In the genomic region with DNA sequence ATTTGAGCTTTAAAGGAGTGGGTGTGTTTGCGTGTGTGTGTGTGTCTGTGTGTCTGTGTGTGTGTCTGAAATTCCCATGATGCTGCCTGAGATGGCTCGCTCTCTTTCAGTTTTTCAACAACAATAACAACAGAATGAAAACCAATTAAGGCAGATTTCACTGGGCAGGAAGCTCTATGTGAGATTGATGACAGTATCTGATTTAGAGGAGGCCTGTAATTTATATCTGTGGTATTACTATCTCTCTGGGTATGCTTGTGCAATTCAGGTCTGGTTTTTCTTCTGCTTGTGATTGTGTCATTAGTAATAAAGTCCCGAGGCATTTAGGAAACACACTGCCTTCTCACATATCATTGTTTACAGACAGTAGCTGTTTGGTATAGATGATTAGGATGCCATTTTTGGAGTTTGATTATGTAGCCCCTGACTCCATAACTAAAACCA, we compare ENCODE assay signal across 10 cellular contexts.
DNase-seq lines count a peak whose midpoint lies in the region; ATAC-seq and TF ChIP-seq lines count a peak whose summit lies in the region.
"Had no signal": no experiment of that assay in that cellular context is flagged by ENCODE, and none has a peak within 500 bp of the region (broad histone marks: within the 10 kb centered on the region; RNA-seq: fewer than 3 reads in every experiment).

No MANE protein-coding gene starts in this region.

- H3K9me3 Mint-ChIP-seq in activated CD4-positive, alpha-beta T cell treated with anti-CD3 and anti-CD28 coated beads, Interleukin-2, amount 10 ng/mL, durations not matched to agents 7 days and 5 days: no peaks in the 10 kb centered on the region
- no peaks in the 10 kb centered on the region for H3K9me3 Mint-ChIP-seq in stimulated activated naive B cell treated with anti-CD40 and anti-IgM and Interleukin-4, amounts not matched to agents 10 μg/mL and 1 μg/mL and 100 μg/mL, for 72 hours

- ATAC-seq in stimulated activated naive B cell treated with anti-CD40 and anti-IgM and Interleukin-4, amounts not matched to agents 10 μg/mL and 1 μg/mL and 100 μg/mL, for 72 hours (replicated peaks): peak; percentile 58 to 70

- POLR2A ChIA-PET in activated CD4-positive, alpha-beta T cell treated with anti-CD3 and anti-CD28 coated beads, Interleukin-2, amount 10 ng/mL, durations not matched to agents 7 days and 5 days (lab: Charles Lee): no interaction called here
- POLR2A ChIA-PET in GM10248 (lab: Yijun Ruan, JAX): no interaction called here

- peaks cover 22% of the 10 kb centered on the region for H3K36me3 Mint-ChIP-seq in activated CD4-positive, alpha-beta T cell treated with anti-CD3 and anti-CD28 coated beads, Interleukin-2, amount 10 ng/mL, durations not matched to agents 7 days and 5 days (ENCODE audit: low read depth)
- peaks cover 8 to 36% of the 10 kb centered on the region in 2 donors for H3K36me3 Mint-ChIP-seq in stimulated activated naive B cell treated with anti-CD40 and anti-IgM and Interleukin-4, amounts not matched to agents 10 μg/mL and 1 μg/mL and 100 μg/mL, for 72 hours

- no peak overlapping the region for H3K4me3 Mint-ChIP-seq in activated CD4-positive, alpha-beta T cell treated with anti-CD3 and anti-CD28 coated beads, Interleukin-2, amount 10 ng/mL, durations not matched to agents 7 days and 5 days
- H3K4me3 Mint-ChIP-seq in stimulated activated naive B cell treated with anti-CD40 and anti-IgM and Interleukin-4, amounts not matched to agents 10 μg/mL and 1 μg/mL and 100 μg/mL, for 72 hours: peak overlapping the region; percentile 49 to 52

- peaks cover 46% of the 10 kb centered on the region for H3K4me1 Mint-ChIP-seq in activated CD4-positive, alpha-beta T cell treated with anti-CD3 and anti-CD28 coated beads, Interleukin-2, amount 10 ng/mL, durations not matched to agents 7 days and 5 days
- H3K4me1 Mint-ChIP-seq in stimulated activated naive B cell treated with anti-CD40 and anti-IgM and Interleukin-4, amounts not matched to agents 10 μg/mL and 1 μg/mL and 100 μg/mL, for 72 hours: peaks cover 42 to 56% of the 10 kb centered on the region in 2 donors

- peak overlapping the region; percentile 93 for H3K27ac ChIP-seq in SK-N-MC

- no peak overlapping the region for H3K9ac ChIP-seq in SK-N-MC (ENCODE audit: insufficient read length)

- CTCF ChIA-PET in activated CD4-positive, alpha-beta T cell treated with anti-CD3 and anti-CD28 coated beads, Interleukin-2, amount 10 ng/mL, durations not matched to agents 7 days and 5 days (lab: Charles Lee): no interaction called here
- CTCF ChIA-PET in GM10248 (lab: Yijun Ruan, JAX): interaction anchor here (1.2 to 2.0 kb wide), 3 partner anchors 9 to 36 kb away, joined by 3 to 6 read pairs (median 4); no protein-coding TSS in a partner anchor

- no peaks in the 10 kb centered on the region for H3K27me3 Mint-ChIP-seq in activated CD4-positive, alpha-beta T cell treated with anti-CD3 and anti-CD28 coated beads, Interleukin-2, amount 10 ng/mL, durations not matched to agents 7 days and 5 days
- no peaks in the 10 kb centered on the region for H3K27me3 Mint-ChIP-seq in stimulated activated naive B cell treated with anti-CD40 and anti-IgM and Interleukin-4, amounts not matched to agents 10 μg/mL and 1 μg/mL and 100 μg/mL, for 72 hours

- H3K9me3 ChIP-seq in SK-N-MC (ENCODE audit: low read depth, low read length): no peaks in the 10 kb centered on the region
- H3K9me3 ChIP-seq: Peyer's patch had no signal

- H3K4me3 ChIP-seq in SK-N-MC: peak overlapping the region; percentile 62
- H3K4me3 ChIP-seq in fibroblast of villous mesenchyme (ENCODE audit: low read depth, low read length): no peak overlapping the region
- H3K4me3 ChIP-seq: Peyer's patch, skin epidermis had no signal

- H3K36me3 ChIP-seq in SK-N-MC (ENCODE audit: insufficient read depth, low read length): no peaks in the 10 kb centered on the region; the same call in 1 of the 2 replicates
- H3K36me3 ChIP-seq: Peyer's patch had no signal

- H3K27ac Mint-ChIP-seq in activated CD4-positive, alpha-beta T cell treated with anti-CD3 and anti-CD28 coated beads, Interleukin-2, amount 10 ng/mL, durations not matched to agents 7 days and 5 days: peak overlapping the region; percentile 44
- H3K27ac Mint-ChIP-seq in stimulated activated naive B cell treated with anti-CD40 and anti-IgM and Interleukin-4, amounts not matched to agents 10 μg/mL and 1 μg/mL and 100 μg/mL, for 72 hours: peak overlapping the region; percentile 81

- TF ChIP-seq CTCF in fibroblast of villous mesenchyme (IDR thresholded peaks at IDR 0.05; ENCODE audit: insufficient read depth, low read depth, low read length) (no peak), GM10248 (IDR thresholded peaks at IDR 0.05; ENCODE audit: control extremely low read depth, extremely low read depth, low read depth, missing control alignments) (no peak)

- DNase-seq in activated CD4-positive, alpha-beta T cell treated with anti-CD3 and anti-CD28 coated beads, Interleukin-2, amount 10 ng/mL, durations not matched to agents 7 days and 5 days: no peak
- DNase-seq in activated CD4-positive, alpha-beta T cell treated with anti-CD3 and anti-CD28 coated beads for 4 hours: no peak
- DNase-seq in SK-N-MC (ENCODE audit: low read depth, low spot score): peak; percentile 91
- DNase-seq in fibroblast of villous mesenchyme (ENCODE audit: low read depth): peak; percentile 97
- DNase-seq in stimulated activated naive B cell treated with anti-CD40 and anti-IgM and Interleukin-4, amounts not matched to agents 10 μg/mL and 1 μg/mL and 100 μg/mL, for 72 hours: no peak
- no peak for DNase-seq in NCI-H1694 (lab: John Stamatoyannopoulos, UW)
- DNase-seq in GM10248 (ENCODE audit: extremely low spot score): no peak
- no peak for DNase-seq in activated CD8-positive, alpha-beta memory T cell treated with anti-CD3 and anti-CD28 coated beads, Interleukin-2, amount 50 U/mL, for 48 hours
- DNase-seq: Peyer's patch had no signal

Comparison
In these comparisons a context has a peak if more than half of its experiments do, and no peak if none do; other contexts are left out.
1. DNase-seq: peak in SK-N-MC (single experiment) and fibroblast of villous mesenchyme (single experiment); none in activated CD4-positive, alpha-beta T cell treated with anti-CD3 and anti-CD28 coated beads, Interleukin-2, amount 10 ng/mL, durations not matched to agents 7 days and 5 days (single experiment), activated CD4-positive, alpha-beta T cell treated with anti-CD3 and anti-CD28 coated beads for 4 hours (0 of 2), stimulated activated naive B cell treated with anti-CD40 and anti-IgM and Interleukin-4, amounts not matched to agents 10 μg/mL and 1 μg/mL and 100 μg/mL, for 72 hours (single experiment), NCI-H1694 (single experiment), GM10248 (single experiment) and activated CD8-positive, alpha-beta memory T cell treated with anti-CD3 and anti-CD28 coated beads, Interleukin-2, amount 50 U/mL, for 48 hours (single experiment).